Comparison of ENCODE assay signal across 8 cellular contexts in genomic region chr5:160685695-160686094, GRCh38.
A peak's percentile ranks its signal among the peaks of the same experiment; 100 is the strongest.
DNase-seq lines count a peak whose midpoint lies in the region; ATAC-seq and TF ChIP-seq lines count a peak whose summit lies in the region.

No MANE protein-coding gene starts in this region.

- H3K9me3 ChIP-seq in gastrocnemius medialis = no peaks in the 10 kb centered on the region

- intact Hi-C loops in gastrocnemius medialis (cut with DNase I; ENCODE audit: low total_unique reads) = no loop called here

- no peak for TF ChIP-seq POLR2A in gastrocnemius medialis (IDR thresholded peaks at IDR 0.05)

- peak; percentile 51 for TF ChIP-seq CTCF in epithelial cell of proximal tubule (conservative IDR thresholded peaks at IDR 0.05; ENCODE audit: low read depth, low read length)
- TF ChIP-seq CTCF in gastrocnemius medialis (IDR thresholded peaks at IDR 0.05 in 4 of 5, conservative IDR thresholded peaks at IDR 0.05 in 1 of 5) = peak in 1 of 5 experiments; percentile 23

- H3K36me3 ChIP-seq in gastrocnemius medialis = no peaks in the 10 kb centered on the region

- ATAC-seq in GM21381 (IDR thresholded peaks at IDR 0.05; ENCODE audit: unreplicated experiment) = peak; percentile 83
- ATAC-seq in gastrocnemius medialis = no peak

- H3K4me1 ChIP-seq in gastrocnemius medialis = no peaks in the 10 kb centered on the region

- no peak overlapping the region for H3K4me3 ChIP-seq in Jurkat, Clone E6-1 (ENCODE audit: low read length)
- no peak overlapping the region for H3K4me3 ChIP-seq in epithelial cell of proximal tubule (ENCODE audit: low read depth, low read length)
- H3K4me3 ChIP-seq in gastrocnemius medialis = no peak overlapping the region

- no peaks in the 10 kb centered on the region for H3K27me3 ChIP-seq in gastrocnemius medialis

- H3K27ac ChIP-seq in gastrocnemius medialis = no peak overlapping the region

- in situ Hi-C loops in gastrocnemius medialis (cut with MboI; ENCODE audit: low sequenced_read_pairs in 4 of 4) = no loop called here

- peak; percentile 17 for DNase-seq in DMS114 treated with DMSO at 0.1 percent for 48 hours (lab: John Stamatoyannopoulos, UW; ENCODE audit: unreplicated experiment)
- DNase-seq in Jurkat, Clone E6-1 (ENCODE audit: low read depth, low spot score) = peak; percentile 39
- DNase-seq in epithelial cell of proximal tubule (ENCODE audit: low read depth) = no peak
- no peak for DNase-seq in NCI-H774 (lab: John Stamatoyannopoulos, UW)
- no peak for DNase-seq in SHP77 (lab: John Stamatoyannopoulos, UW)
- DNase-seq in HK-2 (ENCODE audit: unreplicated experiment) = no peak
- DNase-seq in gastrocnemius medialis = no peak

Comparison
In these comparisons a context has a peak if more than half of its experiments do, and no peak if none do; other contexts are left out.
1. DNase-seq: peak in DMS114 treated with DMSO at 0.1 percent for 48 hours (single experiment) and Jurkat, Clone E6-1 (single experiment); none in epithelial cell of proximal tubule (single experiment), NCI-H774 (single experiment), SHP77 (0 of 2), HK-2 (single experiment) and gastrocnemius medialis (0 of 2).